In the genomic region with DNA sequence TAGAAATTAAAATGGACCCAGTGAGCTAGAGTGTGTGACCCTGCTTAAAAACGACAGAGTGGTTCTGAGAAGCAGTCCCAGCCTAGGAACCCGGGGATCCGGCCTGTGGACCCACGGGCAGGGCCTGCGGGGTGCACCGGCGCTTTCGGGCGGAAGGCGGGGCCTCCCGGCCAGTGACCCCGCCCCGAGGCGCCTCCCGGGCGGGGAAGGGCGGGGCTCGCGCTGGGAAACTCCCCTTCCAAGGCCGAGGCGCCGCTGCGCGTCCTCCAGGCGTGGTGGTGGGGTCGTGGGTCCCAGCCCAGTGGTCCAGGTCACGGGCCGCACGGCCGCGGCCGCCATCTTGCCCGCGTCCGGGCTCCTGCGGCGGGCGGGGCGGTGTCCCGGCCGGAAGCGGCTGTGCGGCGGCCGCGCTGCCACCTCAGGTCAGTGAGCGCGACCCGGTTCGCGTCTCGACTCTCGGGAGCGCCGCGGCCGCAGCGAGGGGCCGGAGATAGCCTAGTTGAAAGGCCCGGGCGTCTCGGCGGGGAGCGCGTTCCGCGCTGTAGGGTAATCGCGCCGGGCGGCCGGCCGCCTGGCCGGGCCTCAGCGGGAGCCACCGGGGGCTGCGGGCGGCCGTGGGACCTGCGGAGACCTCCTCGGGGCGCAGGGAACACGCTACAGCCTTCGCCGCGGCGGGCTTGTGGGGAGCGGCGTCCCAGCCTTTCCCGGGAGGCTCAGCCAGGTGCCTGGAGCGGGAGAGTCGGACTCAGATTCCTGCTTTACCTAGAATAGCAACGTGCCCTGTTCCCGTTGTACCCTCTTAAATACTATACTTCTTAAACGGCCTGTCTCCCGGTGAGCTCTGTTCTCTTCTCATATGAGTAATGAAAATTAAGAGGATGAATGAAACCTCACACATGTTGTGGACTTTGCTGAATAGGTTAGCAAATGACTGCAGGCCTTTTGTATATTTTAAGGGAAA, we compare ENCODE assay signal across 1 cellular context.
A peak's percentile ranks its signal among the peaks of the same experiment; 100 is the strongest.
TF ChIP-seq lines count a peak whose summit lies in the region.

Gene MIOS, plus strand, starts transcription at position 234 of the 961 bp plus-strand sequence. CDS start 5,592 bp downstream, outside the sequence.

TF ChIP-seq in K562, 482 proteins besides CTCF, POLR2A, EP300 and RAD21 (continued from another document and continues in another):
- TF ChIP-seq, protein P1, sequence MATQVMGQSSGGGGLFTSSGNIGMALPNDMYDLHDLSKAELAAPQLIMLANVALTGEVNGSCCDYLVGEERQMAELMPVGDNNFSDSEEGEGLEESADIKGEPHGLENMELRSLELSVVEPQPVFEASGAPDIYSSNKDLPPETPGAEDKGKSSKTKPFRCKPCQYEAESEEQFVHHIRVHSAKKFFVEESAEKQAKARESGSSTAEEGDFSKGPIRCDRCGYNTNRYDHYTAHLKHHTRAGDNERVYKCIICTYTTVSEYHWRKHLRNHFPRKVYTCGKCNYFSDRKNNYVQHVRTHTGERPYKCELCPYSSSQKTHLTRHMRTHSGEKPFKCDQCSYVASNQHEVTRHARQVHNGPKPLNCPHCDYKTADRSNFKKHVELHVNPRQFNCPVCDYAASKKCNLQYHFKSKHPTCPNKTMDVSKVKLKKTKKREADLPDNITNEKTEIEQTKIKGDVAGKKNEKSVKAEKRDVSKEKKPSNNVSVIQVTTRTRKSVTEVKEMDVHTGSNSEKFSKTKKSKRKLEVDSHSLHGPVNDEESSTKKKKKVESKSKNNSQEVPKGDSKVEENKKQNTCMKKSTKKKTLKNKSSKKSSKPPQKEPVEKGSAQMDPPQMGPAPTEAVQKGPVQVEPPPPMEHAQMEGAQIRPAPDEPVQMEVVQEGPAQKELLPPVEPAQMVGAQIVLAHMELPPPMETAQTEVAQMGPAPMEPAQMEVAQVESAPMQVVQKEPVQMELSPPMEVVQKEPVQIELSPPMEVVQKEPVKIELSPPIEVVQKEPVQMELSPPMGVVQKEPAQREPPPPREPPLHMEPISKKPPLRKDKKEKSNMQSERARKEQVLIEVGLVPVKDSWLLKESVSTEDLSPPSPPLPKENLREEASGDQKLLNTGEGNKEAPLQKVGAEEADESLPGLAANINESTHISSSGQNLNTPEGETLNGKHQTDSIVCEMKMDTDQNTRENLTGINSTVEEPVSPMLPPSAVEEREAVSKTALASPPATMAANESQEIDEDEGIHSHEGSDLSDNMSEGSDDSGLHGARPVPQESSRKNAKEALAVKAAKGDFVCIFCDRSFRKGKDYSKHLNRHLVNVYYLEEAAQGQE (CRISPR knock-in tag; IDR thresholded peaks at IDR 0.05; ENCODE audit: low read depth): 0 out of 2 replicates have a peak, but pooled peaks have one; percentile 53
- TF ChIP-seq, protein P2, sequence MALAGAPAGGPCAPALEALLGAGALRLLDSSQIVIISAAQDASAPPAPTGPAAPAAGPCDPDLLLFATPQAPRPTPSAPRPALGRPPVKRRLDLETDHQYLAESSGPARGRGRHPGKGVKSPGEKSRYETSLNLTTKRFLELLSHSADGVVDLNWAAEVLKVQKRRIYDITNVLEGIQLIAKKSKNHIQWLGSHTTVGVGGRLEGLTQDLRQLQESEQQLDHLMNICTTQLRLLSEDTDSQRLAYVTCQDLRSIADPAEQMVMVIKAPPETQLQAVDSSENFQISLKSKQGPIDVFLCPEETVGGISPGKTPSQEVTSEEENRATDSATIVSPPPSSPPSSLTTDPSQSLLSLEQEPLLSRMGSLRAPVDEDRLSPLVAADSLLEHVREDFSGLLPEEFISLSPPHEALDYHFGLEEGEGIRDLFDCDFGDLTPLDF (CRISPR knock-in tag; IDR thresholded peaks at IDR 0.05): peak; percentile 48; the same call in 1 of the 2 replicates
- peak; percentile 47 for TF ChIP-seq GABPB1 (CRISPR knock-in tag; IDR thresholded peaks at IDR 0.05)
- TF ChIP-seq, protein P3, sequence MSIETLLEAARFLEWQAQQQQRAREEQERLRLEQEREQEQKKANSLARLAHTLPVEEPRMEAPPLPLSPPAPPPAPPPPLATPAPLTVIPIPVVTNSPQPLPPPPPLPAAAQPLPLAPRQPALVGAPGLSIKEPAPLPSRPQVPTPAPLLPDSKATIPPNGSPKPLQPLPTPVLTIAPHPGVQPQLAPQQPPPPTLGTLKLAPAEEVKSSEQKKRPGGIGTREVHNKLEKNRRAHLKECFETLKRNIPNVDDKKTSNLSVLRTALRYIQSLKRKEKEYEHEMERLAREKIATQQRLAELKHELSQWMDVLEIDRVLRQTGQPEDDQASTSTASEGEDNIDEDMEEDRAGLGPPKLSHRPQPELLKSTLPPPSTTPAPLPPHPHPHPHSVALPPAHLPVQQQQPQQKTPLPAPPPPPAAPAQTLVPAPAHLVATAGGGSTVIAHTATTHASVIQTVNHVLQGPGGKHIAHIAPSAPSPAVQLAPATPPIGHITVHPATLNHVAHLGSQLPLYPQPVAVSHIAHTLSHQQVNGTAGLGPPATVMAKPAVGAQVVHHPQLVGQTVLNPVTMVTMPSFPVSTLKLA (conservative IDR thresholded peaks at IDR 0.05): peak in 1 of 2 experiments; percentile 9; a peak in 1 of 4 replicates
- TF ChIP-seq ETV5 (CRISPR knock-in tag; IDR thresholded peaks at IDR 0.05; ENCODE audit: low read depth): peak; percentile 62; the same call in 1 of the 2 replicates
- TF ChIP-seq SOX6 (IDR thresholded peaks at IDR 0.05): peak; percentile 65; the same call in 1 of the 2 replicates
- TF ChIP-seq EGR1 (conservative IDR thresholded peaks at IDR 0.05): no peak
- TF ChIP-seq KHSRP (IDR thresholded peaks at IDR 0.05): no peak
- TF ChIP-seq POLR2G (IDR thresholded peaks at IDR 0.05; ENCODE audit: low read depth, low read length): peak; percentile 97
- peak; percentile 41; the same call in 1 of the 2 replicates for TF ChIP-seq ZNF511 (CRISPR knock-in tag; IDR thresholded peaks at IDR 0.05)
- TF ChIP-seq, protein P4, sequence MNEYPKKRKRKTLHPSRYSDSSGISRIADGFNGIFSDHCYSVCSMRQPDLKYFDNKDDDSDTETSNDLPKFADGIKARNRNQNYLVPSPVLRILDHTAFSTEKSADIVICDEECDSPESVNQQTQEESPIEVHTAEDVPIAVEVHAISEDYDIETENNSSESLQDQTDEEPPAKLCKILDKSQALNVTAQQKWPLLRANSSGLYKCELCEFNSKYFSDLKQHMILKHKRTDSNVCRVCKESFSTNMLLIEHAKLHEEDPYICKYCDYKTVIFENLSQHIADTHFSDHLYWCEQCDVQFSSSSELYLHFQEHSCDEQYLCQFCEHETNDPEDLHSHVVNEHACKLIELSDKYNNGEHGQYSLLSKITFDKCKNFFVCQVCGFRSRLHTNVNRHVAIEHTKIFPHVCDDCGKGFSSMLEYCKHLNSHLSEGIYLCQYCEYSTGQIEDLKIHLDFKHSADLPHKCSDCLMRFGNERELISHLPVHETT (CRISPR knock-in tag; conservative IDR thresholded peaks at IDR 0.05 in 1 of 2, IDR thresholded peaks at IDR 0.05 in 1 of 2): peak in 1 of 2 experiments; percentile 91; a peak in 2 of 4 replicates
- TF ChIP-seq, protein P5, sequence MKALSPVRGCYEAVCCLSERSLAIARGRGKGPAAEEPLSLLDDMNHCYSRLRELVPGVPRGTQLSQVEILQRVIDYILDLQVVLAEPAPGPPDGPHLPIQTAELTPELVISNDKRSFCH (CRISPR knock-in tag; IDR thresholded peaks at IDR 0.05): no peak
- TF ChIP-seq, protein P5 (tag; IDR thresholded peaks at IDR 0.05): peak; percentile 67; the same call in 1 of the 2 replicates
- TF ChIP-seq ESRRA (IDR thresholded peaks at IDR 0.05; ENCODE audit: borderline replicate concordance, low read depth): peak; percentile 87
- TF ChIP-seq CTBP1 (IDR thresholded peaks at IDR 0.05; ENCODE audit: borderline replicate concordance): peak; percentile 96
- TF ChIP-seq RBBP5 (IDR thresholded peaks at IDR 0.05; ENCODE audit: borderline replicate concordance, insufficient read depth, low read length, poor library complexity, severe bottlenecking): peak; percentile 98
- TF ChIP-seq, protein P6, sequence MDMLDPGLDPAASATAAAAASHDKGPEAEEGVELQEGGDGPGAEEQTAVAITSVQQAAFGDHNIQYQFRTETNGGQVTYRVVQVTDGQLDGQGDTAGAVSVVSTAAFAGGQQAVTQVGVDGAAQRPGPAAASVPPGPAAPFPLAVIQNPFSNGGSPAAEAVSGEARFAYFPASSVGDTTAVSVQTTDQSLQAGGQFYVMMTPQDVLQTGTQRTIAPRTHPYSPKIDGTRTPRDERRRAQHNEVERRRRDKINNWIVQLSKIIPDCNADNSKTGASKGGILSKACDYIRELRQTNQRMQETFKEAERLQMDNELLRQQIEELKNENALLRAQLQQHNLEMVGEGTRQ (CRISPR knock-in tag; IDR thresholded peaks at IDR 0.05): peak; percentile 34; the same call in 1 of the 2 replicates
- TF ChIP-seq ZNF263 (CRISPR knock-in tag; IDR thresholded peaks at IDR 0.05; ENCODE audit: borderline replicate concordance): peak; percentile 58; the same call in 1 of the 2 replicates
- TF ChIP-seq MAZ (CRISPR knock-in tag; conservative IDR thresholded peaks at IDR 0.05 in 1 of 2, IDR thresholded peaks at IDR 0.05 in 1 of 2): peak; percentile 75 to 93
- peak; percentile 14; the same call in 1 of the 2 replicates for TF ChIP-seq ZBTB33 (CRISPR knock-in tag; IDR thresholded peaks at IDR 0.05)
- peak; percentile 47; the same call in 1 of the 2 replicates for TF ChIP-seq PML (IDR thresholded peaks at IDR 0.05; ENCODE audit: low read length)
- no peak for TF ChIP-seq ZNF354B (CRISPR knock-in tag; IDR thresholded peaks at IDR 0.05)
- peak; percentile 55; the same call in 1 of the 2 replicates for TF ChIP-seq MTA3 (IDR thresholded peaks at IDR 0.05; ENCODE audit: borderline replicate concordance)
- TF ChIP-seq NUFIP1 (IDR thresholded peaks at IDR 0.05; ENCODE audit: partially characterized antibody): no peak
- peak; percentile 84 for TF ChIP-seq CCNT2 (IDR thresholded peaks at IDR 0.05; ENCODE audit: borderline replicate concordance, extremely low read depth, insufficient read length, low read depth, low read length)
- TF ChIP-seq PHF8 (IDR thresholded peaks at IDR 0.05; ENCODE audit: borderline replicate concordance, low read length): peak; percentile 96; the same call in 1 of the 2 replicates
- peak; percentile 75 for TF ChIP-seq HNRNPLL (IDR thresholded peaks at IDR 0.05; ENCODE audit: low read depth, low read length, poor library complexity, severe bottlenecking)
- peak; percentile 82 for TF ChIP-seq TAF1 (IDR thresholded peaks at IDR 0.05; ENCODE audit: control insufficient read depth, extremely low read depth, insufficient read depth, low read length, severe bottlenecking)
- no peak for TF ChIP-seq CREB1 (IDR thresholded peaks at IDR 0.05)
- TF ChIP-seq CREB1 (CRISPR knock-in tag; IDR thresholded peaks at IDR 0.05): peak; percentile 35; the same call in 1 of the 2 replicates
- no peak for TF ChIP-seq ZC3H4 (CRISPR knock-in tag; IDR thresholded peaks at IDR 0.05; ENCODE audit: borderline replicate concordance)
- TF ChIP-seq PHF20 (IDR thresholded peaks at IDR 0.05; ENCODE audit: partially characterized antibody): peak; percentile 64
- peak; percentile 69; the same call in 1 of the 2 replicates for TF ChIP-seq SP1 (CRISPR knock-in tag; IDR thresholded peaks at IDR 0.05)
- TF ChIP-seq, protein P7, sequence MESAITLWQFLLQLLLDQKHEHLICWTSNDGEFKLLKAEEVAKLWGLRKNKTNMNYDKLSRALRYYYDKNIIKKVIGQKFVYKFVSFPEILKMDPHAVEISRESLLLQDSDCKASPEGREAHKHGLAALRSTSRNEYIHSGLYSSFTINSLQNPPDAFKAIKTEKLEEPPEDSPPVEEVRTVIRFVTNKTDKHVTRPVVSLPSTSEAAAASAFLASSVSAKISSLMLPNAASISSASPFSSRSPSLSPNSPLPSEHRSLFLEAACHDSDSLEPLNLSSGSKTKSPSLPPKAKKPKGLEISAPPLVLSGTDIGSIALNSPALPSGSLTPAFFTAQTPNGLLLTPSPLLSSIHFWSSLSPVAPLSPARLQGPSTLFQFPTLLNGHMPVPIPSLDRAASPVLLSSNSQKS (CRISPR knock-in tag; IDR thresholded peaks at IDR 0.05): no peak
- no peak; the same call in 1 of the 2 replicates for TF ChIP-seq MBD2 (IDR thresholded peaks at IDR 0.05; ENCODE audit: borderline replicate concordance, low read depth)
- TF ChIP-seq YY1 (IDR thresholded peaks at IDR 0.05; ENCODE audit: borderline replicate concordance in 1 of 3, control insufficient read depth in 1 of 3, extremely low read depth in 1 of 3, insufficient read depth in 3 of 3, insufficient read length in 1 of 3, insufficient replicate concordance in 2 of 3, low read depth in 1 of 3, low read length in 2 of 3): peak; percentile 77 to 98 (median 96)
- TF ChIP-seq UBTF (IDR thresholded peaks at IDR 0.05; ENCODE audit: borderline replicate concordance in 1 of 2, low read depth in 2 of 2, low read length in 2 of 2): peak; percentile 80 to 86; a peak in 3 of 4 replicates
- peak; percentile 69 for TF ChIP-seq MYC (IDR thresholded peaks at IDR 0.05; ENCODE audit: low read depth, low read length)
- TF ChIP-seq MYC (CRISPR knock-in tag; IDR thresholded peaks at IDR 0.05; ENCODE audit: borderline replicate concordance, low read depth): no peak
